Comparison of ENCODE assay signal across 16 cellular contexts in the genomic region with DNA sequence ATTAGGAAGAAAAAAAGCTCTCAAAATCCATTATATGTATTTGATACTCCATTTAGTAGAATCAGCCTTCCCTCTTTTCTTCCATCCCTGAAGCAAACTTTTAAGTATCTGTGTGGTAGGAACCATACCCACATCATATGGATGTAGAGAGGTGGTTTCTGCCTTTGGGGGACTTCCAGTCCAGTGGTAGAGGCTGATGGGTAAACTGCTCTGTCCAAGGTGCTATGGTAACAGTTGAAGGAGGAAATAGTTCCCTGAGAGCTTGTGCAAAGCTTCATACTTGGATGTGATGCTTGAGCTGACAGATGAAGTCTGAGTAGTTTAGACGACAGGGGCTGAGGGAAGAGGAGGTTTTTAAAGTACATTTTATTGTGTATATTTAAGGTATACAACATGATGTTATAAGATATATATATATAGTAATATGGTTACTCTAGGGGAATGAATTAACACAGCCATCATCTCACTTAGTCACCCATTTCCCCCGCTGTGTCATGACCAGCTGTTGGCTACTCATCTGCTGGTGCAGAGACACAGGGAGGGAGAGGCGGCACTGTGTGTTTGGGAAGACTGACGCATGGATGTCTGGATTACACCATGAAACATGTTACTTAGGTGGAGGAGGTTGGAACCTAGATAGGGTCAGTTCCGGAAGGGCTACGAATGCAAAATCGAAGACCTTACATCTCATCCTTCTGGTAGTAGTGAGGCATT.
DNase-seq lines count a peak whose midpoint lies in the region; ATAC-seq and TF ChIP-seq lines count a peak whose summit lies in the region.
"Had no signal": no experiment of that assay in that cellular context is flagged by ENCODE, and none has a peak within 500 bp of the region (broad histone marks: within the 10 kb centered on the region; RNA-seq: fewer than 3 reads in every experiment).

No MANE protein-coding gene starts in this region.

- H3K36me3 ChIP-seq in GM23248 (ENCODE audit: low read depth) = no peaks in the 10 kb centered on the region
- H3K36me3 ChIP-seq in mammary epithelial cell (ENCODE audit: insufficient read depth, low read length) = no peaks in the 10 kb centered on the region
- H3K36me3 ChIP-seq in naive thymus-derived CD4-positive, alpha-beta T cell (ENCODE audit: control insufficient read depth in 2 of 3, insufficient read depth in 3 of 3, low read length in 3 of 3) = no peaks in the 10 kb centered on the region
- H3K36me3 ChIP-seq: SJSA1 had no signal

- H3K79me2 ChIP-seq in GM23248 (ENCODE audit: insufficient read depth) (no peaks in the 10 kb centered on the region), mammary epithelial cell (ENCODE audit: insufficient read depth, low read length) (peaks cover 2% of the 10 kb centered on the region)

- BruUV-seq in mammary epithelial cell (replicated peaks; lab: Mats Ljungman, UMichigan) = no TSS peak

- H3K4me3 ChIP-seq in GM23248 (no peak overlapping the region), mammary epithelial cell (replicated peaks in 1 of 3; ENCODE audit: insufficient read depth in 1 of 3, low read depth in 2 of 3, low read length in 3 of 3) (no peak overlapping the region)
- H3K4me3 ChIP-seq in naive thymus-derived CD4-positive, alpha-beta T cell (ENCODE audit: low read length) = no peak overlapping the region
- H3K4me3 ChIP-seq: SJSA1 had no signal

- peaks cover 10% of the 10 kb centered on the region for H3K4me1 ChIP-seq in GM23248 (ENCODE audit: insufficient read depth)
- H3K4me1 ChIP-seq in mammary epithelial cell (ENCODE audit: insufficient read depth, low read length) = no peaks in the 10 kb centered on the region
- no peaks in the 10 kb centered on the region for H3K4me1 ChIP-seq in naive thymus-derived CD4-positive, alpha-beta T cell (ENCODE audit: control insufficient read depth in 2 of 2, insufficient read depth in 2 of 2, low read length in 2 of 2)
- H3K4me1 ChIP-seq: SJSA1 had no signal

- 92 to 97% methylated on average over 7 of the region's 7 CpGs for WGBS in GM23248 (ENCODE audit: low coverage in 1 of 2, low lambda C conversion rate in 2 of 2, missing lambda C conversion rate in 2 of 2), 2 experiments
- WGBS in mammary epithelial cell (ENCODE audit: low coverage, missing lambda C conversion rate) = 98% methylated on average over 7 of the region's 7 CpGs

- no peak for ATAC-seq in naive thymus-derived CD4-positive, alpha-beta T cell

- H3K27me3 ChIP-seq in GM23248 (replicated peaks; ENCODE audit: insufficient read depth) (no peaks in the 10 kb centered on the region), mammary epithelial cell (ENCODE audit: insufficient read depth, low read length) (no peaks in the 10 kb centered on the region)
- H3K27me3 ChIP-seq in naive thymus-derived CD4-positive, alpha-beta T cell (ENCODE audit: control insufficient read depth in 2 of 2, insufficient read depth in 2 of 2, low read length in 2 of 2) = no peaks in the 10 kb centered on the region
- H3K27me3 ChIP-seq: SJSA1 had no signal

- H3K9me3 Mint-ChIP-seq in naive thymus-derived CD4-positive, alpha-beta T cell = peaks cover 0 to 4% (median 0%) of the 10 kb centered on the region in 11 donors
- H3K9me3 Mint-ChIP-seq: CD4-positive, alpha-beta memory T cell; T-helper 1 cell treated with Interleukin-12 subunit alpha and Interleukin-12 subunit beta and Interleukin-4 antibody, amounts not matched to agents 30 μg/mL and 1 μg/mL, for 36 hours had no signal

- in situ Hi-C loops in GM23248 (cut with MboI) = no loop called here
- in situ Hi-C loops in mammary epithelial cell (cut with MboI; ENCODE audit: low sequenced_read_pairs in 2 of 2) = no loop called here

- H3K4me2 ChIP-seq in GM23248 (ENCODE audit: unreplicated experiment) = no peak overlapping the region
- no peak overlapping the region for H3K4me2 ChIP-seq in mammary epithelial cell (ENCODE audit: insufficient read depth, low read depth, low read length)

- H4K20me1 ChIP-seq in GM23248 (ENCODE audit: insufficient read depth) (no peaks in the 10 kb centered on the region), mammary epithelial cell (ENCODE audit: insufficient read depth, low read length) (no peaks in the 10 kb centered on the region)

- peaks cover 0 to 37% (median 8%) of the 10 kb centered on the region in 5 donors for H3K36me3 Mint-ChIP-seq in naive thymus-derived CD4-positive, alpha-beta T cell

- H2AFZ ChIP-seq in GM23248 (no peak overlapping the region), mammary epithelial cell (ENCODE audit: low read depth, low read length) (no peak overlapping the region)

- H3K27ac ChIP-seq in GM23248 (no peak overlapping the region), mammary epithelial cell (ENCODE audit: insufficient read depth, low read depth, low read length) (no peak overlapping the region)
- H3K27ac ChIP-seq in naive thymus-derived CD4-positive, alpha-beta T cell (ENCODE audit: low read depth, low read length) = no peak overlapping the region
- H3K27ac ChIP-seq: SJSA1 had no signal

- CTCF ChIA-PET in mammary epithelial cell (lab: Charles Lee; ENCODE audit: low non-redundant PET) = no interaction called here
- CTCF ChIA-PET in naive thymus-derived CD4-positive, alpha-beta T cell (lab: Charles Lee) = no interaction called here

- peak overlapping the region in 1 of 9 donors; percentile 22 for H3K27ac Mint-ChIP-seq in naive thymus-derived CD4-positive, alpha-beta T cell
- H3K27ac Mint-ChIP-seq: CD4-positive, alpha-beta memory T cell; T-helper 1 cell treated with Interleukin-12 subunit alpha and Interleukin-12 subunit beta and Interleukin-4 antibody, amounts not matched to agents 30 μg/mL and 1 μg/mL, for 36 hours had no signal

- intact Hi-C loops in mammary epithelial cell (cut with micrococcal nuclease) = no loop called here
- intact Hi-C loops in naive thymus-derived CD4-positive, alpha-beta T cell (cut with micrococcal nuclease) = no loop called here

- dilution Hi-C loops in mammary epithelial cell (cut with HindIII; ENCODE audit: low sequenced_read_pairs) = no loop called here

- no peaks in the 10 kb centered on the region for H3K27me3 Mint-ChIP-seq in naive thymus-derived CD4-positive, alpha-beta T cell
- H3K27me3 Mint-ChIP-seq: CD4-positive, alpha-beta memory T cell had no signal

- peaks cover 0 to 14% (median 0%) of the 10 kb centered on the region in 7 donors for H3K4me1 Mint-ChIP-seq in naive thymus-derived CD4-positive, alpha-beta T cell

- DNase-seq in Daoy (ENCODE audit: low read depth) = peak; percentile 85
- DNase-seq in GM23248 = peak; percentile 40
- peak; percentile 90 for DNase-seq in LHCN-M2 (ENCODE audit: low read depth)
- peak; percentile 10 for DNase-seq in mammary epithelial cell
- no peak for DNase-seq in NCI-H2029 treated with DMSO at 0.1 percent for 48 hours (lab: John Stamatoyannopoulos, UW)
- DNase-seq in activated CD4-positive, alpha-beta T cell treated with anti-CD3 and anti-CD28 coated beads for 4 hours = no peak
- no peak for DNase-seq in naive thymus-derived CD4-positive, alpha-beta T cell
- no peak for DNase-seq in activated T-cell treated with anti-CD3 and anti-CD28 coated beads for 4 hours
- DNase-seq: CD4-positive, alpha-beta memory T cell; DMS79 treated with DMSO at 0.1 percent for 48 hours; NCI-H1436 treated with DMSO at 0.1 percent for 48 hours; NCI-H2081 treated with DMSO at 0.1 percent for 48 hours; NCI-H2227 treated with DMSO at 0.1 percent for 48 hours; NCI-H526 had no signal

- no peaks in the 10 kb centered on the region for H3K9me3 ChIP-seq in GM23248 (ENCODE audit: low read depth)
- no peaks in the 10 kb centered on the region for H3K9me3 ChIP-seq in mammary epithelial cell (replicated peaks; ENCODE audit: insufficient read depth, low read length)
- H3K9me3 ChIP-seq in naive thymus-derived CD4-positive, alpha-beta T cell (ENCODE audit: control insufficient read depth in 2 of 3, low read length in 3 of 3) = no peaks in the 10 kb centered on the region
- H3K9me3 ChIP-seq: SJSA1 had no signal

- TF ChIP-seq CTCF in mammary epithelial cell (conservative IDR thresholded peaks at IDR 0.05 in 1 of 2, IDR thresholded peaks at IDR 0.05 in 1 of 2; ENCODE audit: extremely low read depth in 1 of 2, insufficient read depth in 1 of 2, low read depth in 1 of 2, low read length in 2 of 2) = no peak

- H3F3A ChIP-seq in GM23248 (ENCODE audit: insufficient read depth) = no peaks in the 10 kb centered on the region

- H3K9ac ChIP-seq in GM23248 (no peak overlapping the region), mammary epithelial cell (ENCODE audit: insufficient read depth, low read length) (no peak overlapping the region)

- H3K9me2 ChIP-seq in GM23248 (ENCODE audit: insufficient read depth) = no peaks in the 10 kb centered on the region

- no peak overlapping the region for H3K4me3 Mint-ChIP-seq in naive thymus-derived CD4-positive, alpha-beta T cell
- H3K4me3 Mint-ChIP-seq: CD4-positive, alpha-beta memory T cell; T-helper 1 cell treated with Interleukin-12 subunit alpha and Interleukin-12 subunit beta and Interleukin-4 antibody, amounts not matched to agents 30 μg/mL and 1 μg/mL, for 36 hours had no signal

- POLR2A ChIA-PET in naive thymus-derived CD4-positive, alpha-beta T cell (lab: Charles Lee) = no interaction called here

Comparison
In these comparisons a context has a peak if more than half of its experiments do, and no peak if none do; other contexts are left out.
1. DNase-seq: peak in Daoy (single experiment), GM23248 (single experiment), LHCN-M2 (single experiment) and mammary epithelial cell (single experiment); none in NCI-H2029 treated with DMSO at 0.1 percent for 48 hours (single experiment), activated CD4-positive, alpha-beta T cell treated with anti-CD3 and anti-CD28 coated beads for 4 hours (0 of 2), naive thymus-derived CD4-positive, alpha-beta T cell (0 of 9) and activated T-cell treated with anti-CD3 and anti-CD28 coated beads for 4 hours (single experiment).